ENCODE assay signal across 28 cellular contexts in the genomic region with DNA sequence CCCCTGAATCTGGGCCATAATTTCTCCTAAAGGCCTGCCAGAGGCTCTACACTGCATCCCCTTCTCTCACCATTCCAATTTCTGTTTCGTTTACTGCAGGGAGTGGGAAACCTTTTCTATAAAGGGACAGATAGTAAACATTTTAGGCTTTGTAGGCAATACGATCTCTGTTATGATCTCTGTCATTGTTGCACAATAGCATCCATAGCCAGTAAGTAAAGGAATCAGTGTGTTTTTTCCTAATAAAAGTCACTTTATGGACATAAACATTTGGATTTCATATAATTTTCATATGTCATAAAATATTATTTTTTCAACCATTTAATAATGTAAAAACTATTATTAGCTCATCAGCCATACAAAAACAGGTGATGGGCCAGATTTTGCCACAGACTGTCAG.
"Had no signal": no experiment of that assay in that cellular context is flagged by ENCODE, and none has a peak within 500 bp of the region (broad histone marks: within the 10 kb centered on the region; RNA-seq: fewer than 3 reads in every experiment).

No MANE protein-coding gene starts in this region.

- H3K4me1 ChIP-seq: colonic mucosa, esophagus muscularis mucosa, esophagus squamous epithelium, foreskin keratinocyte, gastrocnemius medialis, gastroesophageal sphincter, heart left ventricle, heart right ventricle had no signal

- ATAC-seq: effector memory CD8-positive, alpha-beta T cell; esophagus mucosa; foreskin keratinocyte; gastrocnemius medialis; gastroesophageal sphincter; heart left ventricle; heart right ventricle had no signal

- H3K9me3 ChIP-seq: colonic mucosa, esophagus muscularis mucosa, esophagus squamous epithelium, gastrocnemius medialis, gastroesophageal sphincter, heart right ventricle had no signal

- H3K36me3 ChIP-seq: colonic mucosa, esophagus muscularis mucosa, esophagus squamous epithelium, gastrocnemius medialis, gastroesophageal sphincter, heart left ventricle, heart right ventricle had no signal

- H3K4me3 ChIP-seq: colonic mucosa, coronary artery, dorsolateral prefrontal cortex, esophagus muscularis mucosa, esophagus squamous epithelium, gastrocnemius medialis, gastroesophageal sphincter, heart left ventricle, heart right ventricle had no signal

- H3K27ac ChIP-seq: colonic mucosa, coronary artery, dorsolateral prefrontal cortex, epithelial cell of prostate, esophagus muscularis mucosa, esophagus squamous epithelium, foreskin keratinocyte, gastrocnemius medialis, gastroesophageal sphincter, heart left ventricle, heart right ventricle had no signal

- DNase-seq: colonic mucosa; cortex of kidney; dermis blood vessel endothelial cell; dorsolateral prefrontal cortex; effector CD4-positive, alpha-beta T cell; effector CD8-positive, alpha-beta T cell; effector memory CD4-positive, alpha-beta T cell; effector memory CD8-positive, alpha-beta T cell; endodermal cell; erythroblast; esophagus squamous epithelium; foreskin fibroblast; foreskin keratinocyte; foreskin melanocyte; gastrocnemius medialis; glutamatergic neuron; head of caudate nucleus; heart left ventricle; heart right ventricle had no signal

- FAIRE-seq: colon, endometrium, endothelial cell of umbilical vein, frontal cortex had no signal

- H3K27me3 ChIP-seq: colonic mucosa, dorsolateral prefrontal cortex, esophagus muscularis mucosa, esophagus squamous epithelium, gastrocnemius medialis, gastroesophageal sphincter, heart left ventricle, heart right ventricle had no signal
